11 cellular contexts compared by ENCODE assay signal in the genomic region with DNA sequence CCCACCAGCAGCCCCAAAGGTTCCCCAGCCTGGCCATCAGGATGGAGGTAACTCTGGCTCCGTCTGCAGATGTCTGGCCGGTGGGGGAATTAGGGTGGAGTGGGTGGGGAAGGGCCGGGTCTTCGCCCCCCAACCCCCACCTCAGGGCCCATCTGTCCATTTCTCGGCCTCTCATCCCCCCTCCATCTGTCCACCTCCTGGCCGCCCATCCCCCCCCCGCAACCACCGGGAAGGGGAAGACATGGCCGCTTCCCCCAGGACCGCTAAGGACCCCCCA. TPM values are rescaled to one million over a fixed set of nuclear protein-coding genes. Genes with fewer than 3 reads are reported as not detected.
DNase-seq lines count a peak whose midpoint lies in the region; ATAC-seq, FAIRE-seq and TF ChIP-seq lines count a peak whose summit lies in the region.
"Had no signal": no experiment of that assay in that cellular context is flagged by ENCODE, and none has a peak within 500 bp of the region (broad histone marks: within the 10 kb centered on the region; RNA-seq: fewer than 3 reads in every experiment).

No MANE protein-coding gene starts in this region.

- TF ChIP-seq CTCF in A673 (conservative IDR thresholded peaks at IDR 0.05; ENCODE audit: low read depth, low read length), result no peak
- TF ChIP-seq CTCF in H9 (conservative IDR thresholded peaks at IDR 0.05), result no peak

- H3K79me1 ChIP-seq in H9 (ENCODE audit: insufficient read depth, low read depth, low read length, poor library complexity, severe bottlenecking), result no peaks in the 10 kb centered on the region

- no TSS peak for BruUV-seq in A673 (replicated peaks; lab: Mats Ljungman, UMichigan)

- no peak overlapping the region for H2BK20ac ChIP-seq in H9 (ENCODE audit: low read depth, low read length, poor library complexity, severe bottlenecking)

- FAIRE-seq in H54 (lab: Jason Lieb, UNC), result no peak
- FAIRE-seq: frontal cortex had no signal

- no peak for TF ChIP-seq POLR2A in H54 (IDR thresholded peaks at IDR 0.05; ENCODE audit: low read depth, low read length)

- no peaks in the 10 kb centered on the region for H3K9me3 ChIP-seq in A673 (ENCODE audit: low read depth, low read length, poor library complexity, severe bottlenecking)
- no peaks in the 10 kb centered on the region for H3K9me3 ChIP-seq in H9 (ENCODE audit: control insufficient read depth, low read depth, low read length)

- no peak for ATAC-seq in memory B cell (ENCODE audit: low read depth)

- H3K56ac ChIP-seq in H9 (ENCODE audit: insufficient read length, low read depth, low read length), result no peak overlapping the region

- intact Hi-C loops in A673 (cut with micrococcal nuclease; ENCODE audit: unreplicated experiment), result no loop called here

- no peak overlapping the region for H2AK5ac ChIP-seq in H9 (ENCODE audit: insufficient read length, low read length)

- H3K4me2 ChIP-seq in H9 (ENCODE audit: insufficient read depth, insufficient read length, low read length), result peak overlapping the region; percentile 79

- no peak overlapping the region for H3T11ph ChIP-seq in H9 (ENCODE audit: low read length)

- H3K27me3 Mint-ChIP-seq in H9 (ENCODE audit: low read depth), result peaks cover 58% of the 10 kb centered on the region
- no peaks in the 10 kb centered on the region for H3K27me3 Mint-ChIP-seq in activated naive CD8-positive, alpha-beta T cell treated with anti-CD3 and anti-CD28 coated beads for 36 hours
- H3K27me3 Mint-ChIP-seq in memory B cell, result peaks cover 16% of the 10 kb centered on the region

- H3K36me3 ChIP-seq in A673 (ENCODE audit: insufficient read depth, low read length, poor library complexity, severe bottlenecking), result no peaks in the 10 kb centered on the region

- H3K36me3 Mint-ChIP-seq in H9 (ENCODE audit: insufficient read depth in 1 of 3, low read depth in 3 of 3) (peaks cover 3 to 5% (median 3%) of the 10 kb centered on the region in 3 experiments; a peak in 4 of 7 replicates), memory B cell (peaks cover 11% of the 10 kb centered on the region)
- H3K36me3 Mint-ChIP-seq in activated naive CD8-positive, alpha-beta T cell treated with anti-CD3 and anti-CD28 coated beads for 36 hours, result peaks cover 3% of the 10 kb centered on the region

- DNase-seq in A673 (ENCODE audit: low spot score), result no peak
- DNase-seq in H9, result no peak
- DNase-seq in activated naive CD8-positive, alpha-beta T cell treated with anti-CD3 and anti-CD28 coated beads for 36 hours, result no peak
- DNase-seq in memory B cell (ENCODE audit: low spot score in 2 of 2), result no peak
- no peak for DNase-seq in H54 (ENCODE audit: insufficient read length, low spot score)
- DNase-seq in NCI-H1930 (lab: John Stamatoyannopoulos, UW), result no peak
- no peak for DNase-seq in AML-193 (lab: John Stamatoyannopoulos, UW)
- DNase-seq in T1000 (lab: John Stamatoyannopoulos, UW), result no peak
- DNase-seq: activated CD4-positive, alpha-beta T cell treated with anti-CD3 and anti-CD28 coated beads, Interleukin-2, amount 50 U/mL, for 4 hours had no signal

- H3K4me3 Mint-ChIP-seq in H9 (peak overlapping the region; percentile 75 to 96), memory B cell (peak overlapping the region; percentile 68)
- H3K4me3 Mint-ChIP-seq in activated naive CD8-positive, alpha-beta T cell treated with anti-CD3 and anti-CD28 coated beads for 36 hours, result peak overlapping the region; percentile 82

- no peak overlapping the region for H3K14ac ChIP-seq in H9 (ENCODE audit: insufficient read depth, low read length)

- peaks cover 6% of the 10 kb centered on the region for H3K23me2 ChIP-seq in H9 (ENCODE audit: insufficient read length, low read depth, low read length, poor library complexity, severe bottlenecking)

- H3K4ac ChIP-seq in H9 (ENCODE audit: low read depth, low read length), result no peak overlapping the region

- no peaks in the 10 kb centered on the region for H4K20me1 ChIP-seq in H9 (ENCODE audit: control insufficient read depth, insufficient read depth, insufficient read length)

- H4K8ac ChIP-seq in H9 (replicated peaks; ENCODE audit: insufficient read length, low read depth, low read length), result no peak overlapping the region

- POLR2A ChIA-PET in A673 (lab: Charles Lee; ENCODE audit: low non-redundant PET), result no interaction called here

- H4K5ac ChIP-seq in H9 (ENCODE audit: insufficient read length, low read depth, low read length), result no peak overlapping the region

- WGBS in H9 (ENCODE audit: extremely low coverage, insufficient read length, low lambda C conversion rate), result no CpG with 5 or more reads among the region's 10 CpGs

- H3K27me3 ChIP-seq in A673 (replicated peaks; ENCODE audit: insufficient read depth, low read depth, low read length, poor library complexity), result no peaks in the 10 kb centered on the region
- H3K27me3 ChIP-seq in H9 (ENCODE audit: insufficient read depth, low read length), result no peaks in the 10 kb centered on the region; the same call in 1 of the 2 replicates

- H2AFZ ChIP-seq in H9 (ENCODE audit: low read length), result no peak overlapping the region

- H3K23ac ChIP-seq in H9 (ENCODE audit: insufficient read length, low read depth, low read length), result no peak overlapping the region

- no peak overlapping the region for H2BK12ac ChIP-seq in H9 (ENCODE audit: insufficient read length, low read depth, low read length)

- no peak overlapping the region for H3K18ac ChIP-seq in H9 (ENCODE audit: insufficient read length, low read depth, low read length)

- no peak overlapping the region for H2BK15ac ChIP-seq in H9 (ENCODE audit: low read depth, low read length)

- no peak overlapping the region for H4K91ac ChIP-seq in H9 (ENCODE audit: insufficient read length, low read depth, low read length)

- H3K4me1 ChIP-seq in A673 (ENCODE audit: insufficient read depth, low read length, poor library complexity, severe bottlenecking), result peaks cover 9% of the 10 kb centered on the region
- no peaks in the 10 kb centered on the region for H3K4me1 ChIP-seq in H9 (ENCODE audit: insufficient read depth, low read length)

- no peak overlapping the region for H3K9ac ChIP-seq in H9 (ENCODE audit: extremely low read depth, insufficient read length, low read length)

- no peaks in the 10 kb centered on the region for H3K79me2 ChIP-seq in H9 (ENCODE audit: insufficient read depth, low read length)

- no peak overlapping the region for H3K27ac Mint-ChIP-seq in H9
- H3K27ac Mint-ChIP-seq in activated naive CD8-positive, alpha-beta T cell treated with anti-CD3 and anti-CD28 coated beads for 36 hours, result no peak overlapping the region
- no peak overlapping the region for H3K27ac Mint-ChIP-seq in memory B cell

- H3K9me3 Mint-ChIP-seq in H9 (no peaks in the 10 kb centered on the region; a peak in 2 of 5 replicates), memory B cell (no peaks in the 10 kb centered on the region)
- no peaks in the 10 kb centered on the region for H3K9me3 Mint-ChIP-seq in activated naive CD8-positive, alpha-beta T cell treated with anti-CD3 and anti-CD28 coated beads for 36 hours

- CTCF ChIA-PET in A673 (lab: Charles Lee), result no interaction called here

- H2BK5ac ChIP-seq in H9 (ENCODE audit: insufficient read length, low read length), result no peak overlapping the region

- H2BK120ac ChIP-seq in H9 (ENCODE audit: low read depth, low read length, poor library complexity, severe bottlenecking), result no peak overlapping the region

- H3K4me3 ChIP-seq in A673 (ENCODE audit: low read depth, low read length, poor library complexity, severe bottlenecking), result peak overlapping the region; percentile 78

- no peak overlapping the region for H3K27ac ChIP-seq in A673 (ENCODE audit: low read depth, low read length, poor library complexity, severe bottlenecking)
- no peak overlapping the region for H3K27ac ChIP-seq in H9 (ENCODE audit: insufficient read length, low read depth, low read length)
- H3K27ac ChIP-seq: GM23248 had no signal

- peaks cover 7 to 18% of the 10 kb centered on the region in 2 experiments for H3K4me1 Mint-ChIP-seq in H9
- peaks cover 12% of the 10 kb centered on the region for H3K4me1 Mint-ChIP-seq in activated naive CD8-positive, alpha-beta T cell treated with anti-CD3 and anti-CD28 coated beads for 36 hours
- peaks cover 20% of the 10 kb centered on the region for H3K4me1 Mint-ChIP-seq in memory B cell

RNA-seq across cellular contexts. Expression of a gene that starts 0.8 kb away (rescaled TPM):
- total RNA-seq in A673 (2021), result 3.7 and 5.0 TPM in 2 replicates
- 4.2 and 4.5 TPM in 2 replicates for total RNA-seq in H9 (2021)
- total RNA-seq in activated naive CD8-positive, alpha-beta T cell treated with anti-CD3 and anti-CD28 coated beads for 36 hours, result 1 to 10 TPM; 4.6 to 5.1 TPM
- total RNA-seq: GM23248 had no signal

RNA-seq across cellular contexts. Expression of a gene that starts 16.0 kb away (rescaled TPM):
- 0.55 TPM in 1 of 2 replicates, not detected in the other for total RNA-seq in A673 (2021)
- 0.48 TPM in 1 of 2 replicates, not detected in the other for total RNA-seq in H9 (2021)
- total RNA-seq in activated naive CD8-positive, alpha-beta T cell treated with anti-CD3 and anti-CD28 coated beads for 36 hours, result 100 to 1,000 TPM; 232 to 240 TPM
- total RNA-seq: GM23248 had no signal

RNA-seq across cellular contexts. Expression of a gene that starts 22.4 kb away (rescaled TPM):
- total RNA-seq in A673 (2021) (157 and 168 TPM in 2 replicates), H9 (2021) (134 and 135 TPM in 2 replicates)
- total RNA-seq in activated naive CD8-positive, alpha-beta T cell treated with anti-CD3 and anti-CD28 coated beads for 36 hours, result 10 to 100 TPM; 36.2 to 36.5 TPM

RNA-seq across cellular contexts. Expression of a gene that starts 23.6 kb away (rescaled TPM):
- not detected in 2 replicates for total RNA-seq in A673 (2021)
- not detected in 2 replicates for total RNA-seq in H9 (2021)
- total RNA-seq in activated naive CD8-positive, alpha-beta T cell treated with anti-CD3 and anti-CD28 coated beads for 36 hours, result not detected
- total RNA-seq: frontal cortex, GM23248 had no signal

RNA-seq across cellular contexts. Expression of a gene that starts 51.6 kb away (rescaled TPM):
- total RNA-seq in A673 (2021) (not detected in 2 replicates), H9 (2021) (not detected in 2 replicates)
- not detected for total RNA-seq in activated naive CD8-positive, alpha-beta T cell treated with anti-CD3 and anti-CD28 coated beads for 36 hours
- total RNA-seq: frontal cortex, GM23248 had no signal

Comparison
In these comparisons a context has a peak if more than half of its experiments do, and no peak if none do; other contexts are left out.
1. RNA of a gene that starts 16.0 kb away (total RNA-seq): 232 to 240 TPM in activated naive CD8-positive, alpha-beta T cell treated with anti-CD3 and anti-CD28 coated beads for 36 hours; 0.48 TPM in H9 and 0.55 TPM in A673; every median in the first group is over 100 times any median in the second.
2. Peak in every context shown above with its lines, with median percentiles within 50 percentile points of each other: H3K4me3 Mint-ChIP-seq.